Comparison of ENCODE assay signal across 1 cellular context in genomic region chr11:85666687-85667086, GRCh38.
A peak's percentile ranks its signal among the peaks of the same experiment; 100 is the strongest.
TF ChIP-seq lines count a peak whose summit lies in the region.

No MANE protein-coding gene starts in this region.

TF ChIP-seq in HepG2, 621 proteins besides CTCF, POLR2A, EP300 and RAD21 (continued from another document and continues in another):
- TF ChIP-seq ZNF710 (CRISPR knock-in tag; IDR thresholded peaks at IDR 0.05; ENCODE audit: borderline replicate concordance) (0 out of 2 replicates have a peak, but pooled peaks have one; percentile 26), NR2F6 (IDR thresholded peaks at IDR 0.05) (0 out of 2 replicates have a peak, but pooled peaks have one; percentile 19), NR2F6 (CRISPR knock-in tag; IDR thresholded peaks at IDR 0.05) (no peak), ZNF160 (CRISPR knock-in tag; IDR thresholded peaks at IDR 0.05) (no peak), KMT2B (CRISPR knock-in tag; IDR thresholded peaks at IDR 0.05) (no peak), ONECUT2 (CRISPR knock-in tag; IDR thresholded peaks at IDR 0.05) (no peak), SRY (CRISPR knock-in tag; IDR thresholded peaks at IDR 0.05) (no peak), ZNF616 (CRISPR knock-in tag; IDR thresholded peaks at IDR 0.05; ENCODE audit: low read depth) (no peak), TRIM22 (IDR thresholded peaks at IDR 0.05) (no peak), MIER2 (CRISPR knock-in tag; IDR thresholded peaks at IDR 0.05) (no peak), ZSCAN22 (CRISPR knock-in tag; IDR thresholded peaks at IDR 0.05) (no peak), MLXIP (CRISPR knock-in tag; IDR thresholded peaks at IDR 0.05; ENCODE audit: borderline replicate concordance) (no peak), ZNF550 (CRISPR knock-in tag; IDR thresholded peaks at IDR 0.05; ENCODE audit: borderline replicate concordance) (no peak), RFX5 (IDR thresholded peaks at IDR 0.05; ENCODE audit: low read depth, low read length) (no peak), ZBTB14 (CRISPR knock-in tag; IDR thresholded peaks at IDR 0.05) (no peak), FOXJ3 (CRISPR knock-in tag; IDR thresholded peaks at IDR 0.05; ENCODE audit: borderline replicate concordance) (no peak), ZNF205 (CRISPR knock-in tag; IDR thresholded peaks at IDR 0.05) (no peak), ARID5B (CRISPR knock-in tag; IDR thresholded peaks at IDR 0.05) (peak; percentile 40; the same call in 1 of the 2 replicates), MEIS1 (CRISPR knock-in tag; IDR thresholded peaks at IDR 0.05; ENCODE audit: borderline replicate concordance) (no peak), ZNF543 (CRISPR knock-in tag; IDR thresholded peaks at IDR 0.05) (no peak), ZKSCAN8 (CRISPR knock-in tag; IDR thresholded peaks at IDR 0.05; ENCODE audit: borderline replicate concordance) (no peak), TBX3 (IDR thresholded peaks at IDR 0.05; ENCODE audit: borderline replicate concordance) (peak; percentile 30; the same call in 1 of the 2 replicates), NR2F2 (IDR thresholded peaks at IDR 0.05; ENCODE audit: borderline replicate concordance, low read depth) (no peak), TBP (CRISPR knock-in tag; IDR thresholded peaks at IDR 0.05) (no peak), RAD51 (IDR thresholded peaks at IDR 0.05; ENCODE audit: borderline replicate concordance) (no peak), ZNF792 (CRISPR knock-in tag; IDR thresholded peaks at IDR 0.05) (no peak), HNF4A (CRISPR knock-in tag; IDR thresholded peaks at IDR 0.05) (peak; percentile 73), PLRG1 (conservative IDR thresholded peaks at IDR 0.05) (no peak), HNRNPLL (IDR thresholded peaks at IDR 0.05; ENCODE audit: low read depth, low read length, poor library complexity, severe bottlenecking) (no peak), KIAA2018 (CRISPR knock-in tag; IDR thresholded peaks at IDR 0.05; ENCODE audit: borderline replicate concordance) (no peak), ZBTB2 (CRISPR knock-in tag; IDR thresholded peaks at IDR 0.05; ENCODE audit: low read depth) (no peak), BCL6 (CRISPR knock-in tag; IDR thresholded peaks at IDR 0.05) (0 out of 2 replicates have a peak, but pooled peaks have one; percentile 8), TOE1 (CRISPR knock-in tag; IDR thresholded peaks at IDR 0.05) (no peak), SOX5 (CRISPR knock-in tag; IDR thresholded peaks at IDR 0.05; ENCODE audit: borderline replicate concordance) (peak; percentile 44; the same call in 1 of the 2 replicates), ZNF296 (CRISPR knock-in tag; conservative IDR thresholded peaks at IDR 0.05) (no peak), PRDM4 (CRISPR knock-in tag; IDR thresholded peaks at IDR 0.05; ENCODE audit: borderline replicate concordance) (no peak)
